Comparison of ENCODE assay signal across 1 cellular context in genomic region chr9:36053971-36054370, GRCh38.
TF ChIP-seq lines count a peak whose summit lies in the region.

No MANE protein-coding gene starts in this region.

TF ChIP-seq in HEK293, 187 proteins besides CTCF, POLR2A, EP300 and RAD21 (continued from another document):
- no peak for TF ChIP-seq ZNF148 (tag by site-specific recombination; IDR thresholded peaks at IDR 0.05; ENCODE audit: borderline replicate concordance)
